In the genomic region with DNA sequence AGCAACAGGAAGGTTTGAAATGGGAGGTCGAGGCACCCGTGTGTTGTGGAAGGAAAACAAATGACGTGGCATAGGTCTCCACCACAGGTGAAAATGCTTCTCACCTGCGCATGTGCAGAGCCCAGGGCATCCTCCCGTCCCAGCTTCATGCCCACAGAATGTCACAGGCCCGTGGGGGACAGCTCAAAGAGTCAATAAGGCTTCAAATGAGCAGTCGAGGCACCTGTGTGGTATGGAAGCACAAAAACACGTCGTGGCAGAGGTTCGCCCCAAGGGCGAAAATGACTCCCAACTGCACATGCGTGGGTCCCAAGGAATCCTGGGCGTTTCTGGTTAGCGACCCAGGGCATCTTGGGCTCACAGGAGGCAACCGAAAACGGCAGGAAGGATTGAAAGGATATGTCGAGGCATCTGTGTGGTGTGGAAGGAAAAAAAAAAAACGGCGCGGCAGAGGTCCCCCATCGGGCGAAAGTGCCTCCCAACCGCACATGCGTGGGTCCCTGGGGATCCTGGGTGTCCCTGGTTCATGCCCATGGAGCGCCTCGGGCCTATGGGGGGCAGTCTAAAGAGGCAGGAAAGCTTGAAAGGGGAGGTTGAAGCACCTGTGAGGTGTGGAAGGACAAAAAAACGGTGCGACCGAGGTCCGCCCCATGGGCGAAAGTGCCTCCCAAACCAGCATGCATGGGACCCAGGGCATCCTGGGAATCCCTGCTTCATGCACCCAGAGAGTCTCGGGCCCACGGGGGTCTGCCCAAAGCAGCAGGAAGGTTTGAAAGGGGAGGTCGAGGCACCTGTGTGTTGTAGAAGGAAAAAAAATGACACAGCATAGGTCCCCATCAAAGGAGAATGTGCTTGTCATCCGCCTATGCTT, we compare ENCODE assay signal across 21 cellular contexts.
A peak's percentile ranks its signal among the peaks of the same experiment; 100 is the strongest.
DNase-seq lines count a peak whose midpoint lies in the region; TF ChIP-seq lines count a peak whose summit lies in the region.
"Had no signal": no experiment of that assay in that cellular context is flagged by ENCODE, and none has a peak within 500 bp of the region (broad histone marks: within the 10 kb centered on the region; RNA-seq: fewer than 3 reads in every experiment).

No MANE protein-coding gene starts in this region.

- H3K4me2 ChIP-seq in Karpas-422 (ENCODE audit: low read depth, low read length, poor library complexity, severe bottlenecking), result no peak overlapping the region
- H3K4me2 ChIP-seq: BLaER1 treated with 17β-estradiol and CSF1 and Interleukin-3, amounts not matched to agents 10 nM and 100 nM had no signal

- H3K36me3 Mint-ChIP-seq in type B pancreatic cell, result no peaks in the 10 kb centered on the region

- TF ChIP-seq CTCF in GM13976 (IDR thresholded peaks at IDR 0.05; ENCODE audit: borderline replicate concordance, control extremely low read depth, extremely low read depth, insufficient read depth, missing control alignments) (no peak), type B pancreatic cell (conservative IDR thresholded peaks at IDR 0.05) (no peak)

- no peaks in the 10 kb centered on the region for H3K27me3 ChIP-seq in Karpas-422 (ENCODE audit: low read length)
- H3K27me3 ChIP-seq: BLaER1 treated with 17β-estradiol and CSF1 and Interleukin-3, amounts not matched to agents 10 nM and 100 nM; thyroid gland had no signal

- no peak overlapping the region for H3K9ac ChIP-seq in Karpas-422 (ENCODE audit: low read length)
- H3K9ac ChIP-seq: BLaER1 treated with 17β-estradiol and CSF1 and Interleukin-3, amounts not matched to agents 10 nM and 100 nM had no signal

- no peak overlapping the region for H3K4me3 ChIP-seq in Karpas-422 (ENCODE audit: low read length)
- H3K4me3 ChIP-seq: BLaER1 treated with 17β-estradiol and CSF1 and Interleukin-3, amounts not matched to agents 10 nM and 100 nM; thyroid gland had no signal

- in situ Hi-C loops in GM13976 (cut with MboI; ENCODE audit: low sequenced_read_pairs, unreplicated experiment), result no loop called here

- no peak overlapping the region for H2AFZ ChIP-seq in Karpas-422 (ENCODE audit: low read length)

- H3K36me3 ChIP-seq in Karpas-422 (ENCODE audit: insufficient read depth, low read length), result no peaks in the 10 kb centered on the region
- H3K36me3 ChIP-seq: BLaER1 treated with 17β-estradiol and CSF1 and Interleukin-3, amounts not matched to agents 10 nM and 100 nM; thyroid gland had no signal

- H3K9me3 ChIP-seq in Karpas-422 (ENCODE audit: low read length), result peaks cover 32% of the 10 kb centered on the region; the same call in 1 of the 2 replicates
- H3K9me3 ChIP-seq: thyroid gland had no signal

- no peaks in the 10 kb centered on the region for H4K20me1 ChIP-seq in Karpas-422 (ENCODE audit: insufficient read depth, low read depth, low read length)
- H4K20me1 ChIP-seq: BLaER1 treated with 17β-estradiol and CSF1 and Interleukin-3, amounts not matched to agents 10 nM and 100 nM had no signal

- no peaks in the 10 kb centered on the region for H3K4me1 ChIP-seq in Karpas-422 (ENCODE audit: low read length)
- H3K4me1 ChIP-seq: BLaER1 treated with 17β-estradiol and CSF1 and Interleukin-3, amounts not matched to agents 10 nM and 100 nM; thyroid gland had no signal

- no peaks in the 10 kb centered on the region for H3K9me3 Mint-ChIP-seq in type B pancreatic cell

- no peak overlapping the region for H3K27ac ChIP-seq in Karpas-422 (ENCODE audit: low read length)
- H3K27ac ChIP-seq: BLaER1 treated with 17β-estradiol and CSF1 and Interleukin-3, amounts not matched to agents 10 nM and 100 nM; thyroid gland had no signal

- H3K4me3 Mint-ChIP-seq in type B pancreatic cell, result no peak overlapping the region
- H3K4me3 Mint-ChIP-seq: memory B cell; stimulated activated naive CD8-positive, alpha-beta T cell treated with anti-CD3 and anti-CD28 coated beads, Interleukin-15, amount 100 ng/mL, for 72 hours; T-helper 1 cell treated with Interleukin-12 subunit alpha and Interleukin-12 subunit beta and Interleukin-4 antibody, amounts not matched to agents 30 μg/mL and 1 μg/mL, for 36 hours had no signal

- no peaks in the 10 kb centered on the region for H3K4me1 Mint-ChIP-seq in type B pancreatic cell (ENCODE audit: unreplicated experiment)
- H3K4me1 Mint-ChIP-seq: memory B cell; stimulated activated naive CD8-positive, alpha-beta T cell treated with anti-CD3 and anti-CD28 coated beads, Interleukin-15, amount 100 ng/mL, for 72 hours had no signal

- peak; percentile 6 for DNase-seq in activated naive CD4-positive, alpha-beta T cell treated with anti-CD3 and anti-CD28 coated beads, Interleukin-2, amount 50 U/mL, for 16 hours
- DNase-seq in activated naive CD4-positive, alpha-beta T cell treated with Interleukin-2 at 50 U/mL for 16 hours, result no peak
- DNase-seq in GM13976 (ENCODE audit: low spot score) (peak; percentile 9), islet precursor cell (peak; percentile 41), type B pancreatic cell (ENCODE audit: extremely low spot score, unreplicated experiment) (peak; percentile 56), dermis blood vessel endothelial cell (no peak), Karpas-422 (no peak), HuH-7.5 (ENCODE audit: low spot score) (no peak)
- DNase-seq: activated gamma-delta T cell treated with Interleukin-2 at 50 U/mL for 16 hours; activated T-cell treated with anti-CD3 and anti-CD28 coated beads for 4 hours; effector CD4-positive, alpha-beta T cell; HCEC 1CT; NCI-H1417 treated with DMSO at 0.1 percent for 48 hours; NCI-H2081; NCI-H2227 treated with DMSO at 0.1 percent for 48 hours; NCI-H69; stimulated activated naive CD8-positive, alpha-beta T cell treated with anti-CD3 and anti-CD28 coated beads, Interleukin-15, amount 100 ng/mL, for 72 hours; thyroid gland had no signal

- H3K79me2 ChIP-seq in Karpas-422 (ENCODE audit: low read length), result no peaks in the 10 kb centered on the region

- H3K9me2 ChIP-seq in Karpas-422 (replicated peaks; ENCODE audit: insufficient read depth, low read length), result no peaks in the 10 kb centered on the region

- H3K27ac Mint-ChIP-seq in type B pancreatic cell, result no peak overlapping the region
- H3K27ac Mint-ChIP-seq: memory B cell; stimulated activated naive CD8-positive, alpha-beta T cell treated with anti-CD3 and anti-CD28 coated beads, Interleukin-15, amount 100 ng/mL, for 72 hours; T-helper 1 cell treated with Interleukin-12 subunit alpha and Interleukin-12 subunit beta and Interleukin-4 antibody, amounts not matched to agents 30 μg/mL and 1 μg/mL, for 36 hours had no signal

- no peaks in the 10 kb centered on the region for H3K27me3 Mint-ChIP-seq in type B pancreatic cell
- H3K27me3 Mint-ChIP-seq: memory B cell; stimulated activated naive CD8-positive, alpha-beta T cell treated with anti-CD3 and anti-CD28 coated beads, Interleukin-15, amount 100 ng/mL, for 72 hours had no signal

Comparison
In these comparisons a context has a peak if more than half of its experiments do, and no peak if none do; other contexts are left out.
1. DNase-seq: peak in activated naive CD4-positive, alpha-beta T cell treated with anti-CD3 and anti-CD28 coated beads, Interleukin-2, amount 50 U/mL, for 16 hours (single experiment), GM13976 (single experiment), islet precursor cell (single experiment) and type B pancreatic cell (single experiment); none in activated naive CD4-positive, alpha-beta T cell treated with Interleukin-2 at 50 U/mL for 16 hours (single experiment), dermis blood vessel endothelial cell (single experiment), Karpas-422 (single experiment) and HuH-7.5 (single experiment).